ENCODE assay signal across 26 cellular contexts in the genomic region with DNA sequence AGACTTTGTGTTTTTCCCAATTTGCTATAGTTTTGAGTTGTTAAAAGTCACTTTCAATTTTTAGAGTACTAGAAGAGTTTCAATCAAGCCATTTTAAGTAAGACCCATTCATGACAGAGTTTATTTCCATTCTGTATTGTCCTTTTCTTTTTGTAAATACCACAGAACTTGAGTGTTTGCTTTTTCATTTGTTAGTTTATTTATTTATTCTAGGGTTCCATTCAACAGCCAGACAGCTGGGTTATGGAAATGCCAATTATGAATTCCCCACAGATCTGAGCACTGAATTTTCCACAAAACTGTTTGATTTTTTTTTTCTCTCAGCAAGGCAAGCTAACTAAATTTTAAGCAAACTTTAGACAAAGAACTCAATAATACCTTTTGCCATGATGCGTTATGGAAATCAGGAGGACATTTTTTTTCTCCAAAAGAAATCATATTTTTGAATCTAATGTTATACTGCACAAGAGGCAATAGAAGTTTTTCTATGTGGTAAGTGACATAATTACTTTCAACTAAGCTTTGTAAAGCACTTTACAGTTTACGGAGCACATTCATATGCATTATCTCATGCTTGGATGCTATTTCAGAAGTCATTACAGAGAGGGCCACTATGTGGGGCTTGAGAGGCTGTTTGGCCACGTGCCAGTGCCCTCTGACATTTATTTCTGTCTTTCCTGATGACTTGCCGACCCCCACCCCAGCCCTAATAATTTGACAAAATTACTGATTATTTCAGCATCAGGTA.
DNase-seq lines count a peak whose midpoint lies in the region; ATAC-seq and TF ChIP-seq lines count a peak whose summit lies in the region.
"Had no signal": no experiment of that assay in that cellular context is flagged by ENCODE, and none has a peak within 500 bp of the region (broad histone marks: within the 10 kb centered on the region; RNA-seq: fewer than 3 reads in every experiment).

No MANE protein-coding gene starts in this region.

- no peak overlapping the region for H2AFZ ChIP-seq in smooth muscle cell (ENCODE audit: low read depth)
- H2AFZ ChIP-seq: hepatocyte, neural progenitor cell had no signal

- no peak overlapping the region for H3K9ac ChIP-seq in smooth muscle cell (ENCODE audit: low read depth)
- H3K9ac ChIP-seq: neural progenitor cell had no signal

- peak; percentile 0 for DNase-seq in NCI-H2196 (lab: John Stamatoyannopoulos, UW; ENCODE audit: unreplicated experiment)
- no peak for DNase-seq in NCI-H2196 treated with DMSO at 0.1 percent for 48 hours (lab: John Stamatoyannopoulos, UW; ENCODE audit: unreplicated experiment)
- peak; percentile 61 for DNase-seq in NCI-H1436 (lab: John Stamatoyannopoulos, UW)
- peak; percentile 43 for DNase-seq in NCI-H2227 (lab: John Stamatoyannopoulos, UW; ENCODE audit: unreplicated experiment)
- DNase-seq in smooth muscle cell (lab: John Stamatoyannopoulos, UW; ENCODE audit: unreplicated experiment), result no peak
- DNase-seq in GF-D8 (lab: John Stamatoyannopoulos, UW), result no peak
- DNase-seq: activated CD4-positive, alpha-beta T cell treated with anti-CD3 and anti-CD28 coated beads, Interleukin-2, amount 50 U/mL, for 48 hours; activated naive CD4-positive, alpha-beta T cell treated with anti-CD3 and anti-CD28 coated beads for 36 hours; adrenal gland; brain microvascular endothelial cell; dorsolateral prefrontal cortex; KBM-7; left colon; mesenchymal stem cell; MG63; NCI-H1694 treated with DMSO at 0.1 percent for 48 hours; stimulated activated CD4-positive, alpha-beta T cell treated with anti-CD3 and anti-CD28 coated beads, Interleukin-12 subunit alpha, Interleukin-12 subunit beta, amount 100 ng/mL, for 4 hours; stimulated activated CD4-positive, alpha-beta T cell treated with anti-CD3 and anti-CD28 coated beads, Interleukin-4, amount 100 ng/mL, for 1 hour; stimulated activated naive CD4-positive, alpha-beta T cell had no signal

- H3K4me3 ChIP-seq in smooth muscle cell, result no peak overlapping the region
- H3K4me3 ChIP-seq: adrenal gland, dorsolateral prefrontal cortex, hepatocyte, MG63, neural progenitor cell, SK-N-MC had no signal

- 69% methylated on average over 4 of the region's 4 CpGs for WGBS in smooth muscle cell (ENCODE audit: low lambda C conversion rate)

- no peaks in the 10 kb centered on the region for H3K27me3 ChIP-seq in smooth muscle cell (ENCODE audit: low read depth)
- H3K27me3 ChIP-seq: adrenal gland, brain microvascular endothelial cell, MG63, neural progenitor cell had no signal

- no peaks in the 10 kb centered on the region for H3K36me3 ChIP-seq in smooth muscle cell (ENCODE audit: low read depth)
- H3K36me3 ChIP-seq: adrenal gland, brain microvascular endothelial cell, MG63, neural progenitor cell had no signal

- H3K27ac ChIP-seq in smooth muscle cell (ENCODE audit: low read depth), result no peak overlapping the region
- H3K27ac ChIP-seq: 22Rv1, adrenal gland, brain microvascular endothelial cell, dorsolateral prefrontal cortex, hepatocyte, neural progenitor cell, SK-N-MC had no signal

- no peak for TF ChIP-seq CTCF in smooth muscle cell (IDR thresholded peaks at IDR 0.05; ENCODE audit: borderline replicate concordance, insufficient read depth, poor library complexity, severe bottlenecking)

- ATAC-seq in HG02840 (IDR thresholded peaks at IDR 0.05; ENCODE audit: low FRiP score, unreplicated experiment) (no peak), HG03045 (IDR thresholded peaks at IDR 0.05; ENCODE audit: unreplicated experiment) (no peak)
- ATAC-seq: activated CD4-positive, CD25-positive, alpha-beta regulatory T cell treated with anti-CD3 and anti-CD28 coated beads, Interleukin-2, amount 50 U/mL, for 24 hours; left colon had no signal

- no peaks in the 10 kb centered on the region for H3K9me3 ChIP-seq in smooth muscle cell (replicated peaks; ENCODE audit: low read depth)
- H3K9me3 ChIP-seq: adrenal gland had no signal

- no peaks in the 10 kb centered on the region for H3F3A ChIP-seq in smooth muscle cell (ENCODE audit: low read depth)

- H3K4me2 ChIP-seq in smooth muscle cell, result peak overlapping the region; percentile 80
- H3K4me2 ChIP-seq: neural progenitor cell had no signal

- H3K4me1 ChIP-seq in smooth muscle cell (ENCODE audit: low read depth), result no peaks in the 10 kb centered on the region
- H3K4me1 ChIP-seq: adrenal gland, neural progenitor cell had no signal

- no peaks in the 10 kb centered on the region for H4K20me1 ChIP-seq in smooth muscle cell (ENCODE audit: low read depth)

- no peaks in the 10 kb centered on the region for H3K79me2 ChIP-seq in smooth muscle cell (ENCODE audit: low read depth)
- H3K79me2 ChIP-seq: hepatocyte had no signal

Comparison
In these comparisons a context has a peak if more than half of its experiments do, and no peak if none do; other contexts are left out.
1. DNase-seq: peak in NCI-H2196 (single experiment), NCI-H1436 (single experiment) and NCI-H2227 (single experiment); none in NCI-H2196 treated with DMSO at 0.1 percent for 48 hours (single experiment), smooth muscle cell (single experiment) and GF-D8 (single experiment).